ENCODE assay signal across 21 cellular contexts in the genomic region with DNA sequence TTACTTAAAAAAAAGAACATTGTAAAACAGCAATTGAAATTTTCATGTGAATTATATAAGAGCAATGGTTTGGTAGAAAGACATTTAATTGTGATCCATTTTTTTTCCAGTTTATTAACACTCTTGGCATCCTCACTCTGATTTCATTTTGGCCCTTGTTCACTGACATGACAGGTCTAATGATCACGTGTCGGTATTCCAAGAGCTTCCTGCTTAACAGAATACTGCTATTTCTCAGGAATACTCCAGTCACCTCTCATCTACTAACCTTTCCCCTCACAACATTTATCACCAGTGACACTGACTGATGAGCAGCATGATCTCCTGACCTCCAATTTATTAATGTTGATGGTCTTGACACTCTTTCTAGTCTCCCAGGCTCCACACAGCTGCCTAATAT.
"Had no signal": no experiment of that assay in that cellular context is flagged by ENCODE, and none has a peak within 500 bp of the region (broad histone marks: within the 10 kb centered on the region; RNA-seq: fewer than 3 reads in every experiment).

No MANE protein-coding gene starts in this region.

- H3K27me3 ChIP-seq: dorsolateral prefrontal cortex, esophagus muscularis mucosa, foreskin keratinocyte, gastroesophageal sphincter, heart left ventricle, hepatocyte, left lung had no signal

- H3K27ac ChIP-seq: coronary artery, dorsolateral prefrontal cortex, esophagus muscularis mucosa, foreskin keratinocyte, gastroesophageal sphincter, heart left ventricle, hepatocyte, left lung, lower lobe of right lung had no signal

- ATAC-seq: foreskin keratinocyte, gastroesophageal sphincter, heart left ventricle, left colon, left lung, left ventricle myocardium superior, lower lobe of right lung had no signal

- H3K36me3 ChIP-seq: esophagus muscularis mucosa, gastroesophageal sphincter, heart left ventricle, left lung, lower lobe of right lung had no signal

- H3K4me3 ChIP-seq: coronary artery, dorsolateral prefrontal cortex, esophagus muscularis mucosa, gastroesophageal sphincter, heart left ventricle, hepatocyte, left lung, lower lobe of right lung had no signal

- H3K79me2 ChIP-seq: hepatocyte had no signal

- H2AFZ ChIP-seq: hepatocyte had no signal

- DNase-seq: dermis blood vessel endothelial cell; dorsolateral prefrontal cortex; effector CD4-positive, alpha-beta T cell; effector memory CD4-positive, alpha-beta T cell; foreskin keratinocyte; heart left ventricle; hypothalamus; immature natural killer cell; islet precursor cell; kidney; kidney glomerular epithelial cell; left colon; left lung; left ventricle myocardium superior; lower lobe of right lung; mesendoderm; midbrain had no signal

- H3K4me2 ChIP-seq: hepatocyte had no signal

- H3K9me3 ChIP-seq: esophagus muscularis mucosa, gastroesophageal sphincter, heart left ventricle, lower lobe of right lung had no signal
